ENCODE assay signal across 23 cellular contexts in genomic region chr7:46651070-46651469, GRCh38.
DNase-seq lines count a peak whose midpoint lies in the region; ATAC-seq and TF ChIP-seq lines count a peak whose summit lies in the region.
"Had no signal": no experiment of that assay in that cellular context is flagged by ENCODE, and none has a peak within 500 bp of the region (broad histone marks: within the 10 kb centered on the region; RNA-seq: fewer than 3 reads in every experiment).

No MANE protein-coding gene starts in this region.

- no peaks in the 10 kb centered on the region for H3K36me3 ChIP-seq in HCT116 (ENCODE audit: control insufficient read depth in 1 of 2, insufficient read depth in 2 of 2, low read length in 2 of 2)
- H3K36me3 ChIP-seq in RWPE2 (ENCODE audit: low read depth), result no peaks in the 10 kb centered on the region
- no peaks in the 10 kb centered on the region for H3K36me3 ChIP-seq in hepatocyte (replicated peaks; ENCODE audit: insufficient read depth, low read depth)
- H3K36me3 ChIP-seq: uterus had no signal

- peak; percentile 89 for DNase-seq in HCT116 (ENCODE audit: low read depth, low spot score)
- peak; percentile 80 for DNase-seq in RWPE2 (ENCODE audit: low spot score)
- DNase-seq in hepatocyte (ENCODE audit: low spot score), result peak; percentile 81
- peak; percentile 88 for DNase-seq in renal cortical epithelial cell (ENCODE audit: low read depth)
- DNase-seq in dermis blood vessel endothelial cell, result no peak
- DNase-seq in WTC11 (ENCODE audit: low spot score), result no peak
- no peak for DNase-seq in activated effector memory CD4-positive, alpha-beta T cell treated with Interleukin-2 at 50 U/mL for 16 hours
- DNase-seq: activated CD4-positive, alpha-beta T cell treated with anti-CD3 and anti-CD28 coated beads for 1 hour; activated CD8-positive, alpha-beta memory T cell treated with anti-CD3 and anti-CD28 coated beads, Interleukin-2, amount 10 ng/mL, durations not matched to agents 7 days and 5 days; activated gamma-delta T cell treated with Interleukin-2 at 50 U/mL for 16 hours; CD8-positive, alpha-beta T cell; EL; left ventricle myocardium superior; NCI-H2081 treated with DMSO at 0.1 percent for 48 hours; NCI-H510A; SK-N-SH; stimulated activated naive CD4-positive, alpha-beta T cell treated with Interleukin-2 at 50 U/mL for 16 hours; T-helper 9 cell; uterus had no signal

- POLR2A ChIA-PET in HCT116 (lab: Charles Lee) (no interaction called here), WTC11 (lab: Charles Lee) (no interaction called here)

- no peak overlapping the region for H3K4me3 Mint-ChIP-seq in WTC11
- H3K4me3 Mint-ChIP-seq: activated CD8-positive, alpha-beta memory T cell treated with anti-CD3 and anti-CD28 coated beads, Interleukin-2, amount 10 ng/mL, durations not matched to agents 7 days and 5 days; CD8-positive, alpha-beta T cell; central memory CD8-positive, alpha-beta T cell; IgD-negative memory B cell had no signal

- CTCF ChIA-PET in HCT116 (lab: Charles Lee), result no interaction called here
- CTCF ChIA-PET in WTC11 (lab: Charles Lee), result no interaction called here

- H3K9me3 Mint-ChIP-seq in WTC11, result peaks cover 47% of the 10 kb centered on the region

- no peak overlapping the region for H3K27ac Mint-ChIP-seq in WTC11
- H3K27ac Mint-ChIP-seq: activated CD8-positive, alpha-beta memory T cell treated with anti-CD3 and anti-CD28 coated beads, Interleukin-2, amount 10 ng/mL, durations not matched to agents 7 days and 5 days; CD8-positive, alpha-beta T cell; IgD-negative memory B cell had no signal

- H2AFZ ChIP-seq in HCT116 (ENCODE audit: low read depth, low read length, poor library complexity, severe bottlenecking), result peak overlapping the region; percentile 50
- H2AFZ ChIP-seq in hepatocyte, result no peak overlapping the region

- no peaks in the 10 kb centered on the region for H3K27me3 ChIP-seq in HCT116 (ENCODE audit: insufficient read depth, low read length)
- no peaks in the 10 kb centered on the region for H3K27me3 ChIP-seq in RWPE2 (ENCODE audit: insufficient read depth, poor library complexity, severe bottlenecking)
- no peaks in the 10 kb centered on the region for H3K27me3 ChIP-seq in hepatocyte
- H3K27me3 ChIP-seq: uterus had no signal

- TF ChIP-seq CTCF in HCT116 (IDR thresholded peaks at IDR 0.05 in 2 of 3, conservative IDR thresholded peaks at IDR 0.05 in 1 of 3; ENCODE audit: borderline replicate concordance in 1 of 3, insufficient read depth in 1 of 3, low read depth in 2 of 3, low read length in 2 of 3) (no peak), RWPE2 (IDR thresholded peaks at IDR 0.05; ENCODE audit: poor library complexity, severe bottlenecking) (no peak), hepatocyte (IDR thresholded peaks at IDR 0.05; ENCODE audit: poor library complexity) (no peak), WTC11 (IDR thresholded peaks at IDR 0.05) (no peak)

- H3K4me1 Mint-ChIP-seq in WTC11, result peaks cover 4% of the 10 kb centered on the region
- H3K4me1 Mint-ChIP-seq: activated CD8-positive, alpha-beta memory T cell treated with anti-CD3 and anti-CD28 coated beads, Interleukin-2, amount 10 ng/mL, durations not matched to agents 7 days and 5 days; central memory CD8-positive, alpha-beta T cell; IgD-negative memory B cell had no signal

- ATAC-seq in HCT116 (peak; percentile 97), RWPE2 (ENCODE audit: low read depth) (peak; percentile 99), GM19395 (IDR thresholded peaks at IDR 0.05; ENCODE audit: unreplicated experiment) (no peak), WTC11 (no peak)
- ATAC-seq: activated CD8-positive, alpha-beta memory T cell treated with anti-CD3 and anti-CD28 coated beads, Interleukin-2, amount 10 ng/mL, durations not matched to agents 7 days and 5 days; CD8-positive, alpha-beta T cell; left ventricle myocardium superior; sciatic nerve had no signal

- H3K79me2 ChIP-seq in HCT116 (ENCODE audit: insufficient read depth, low read length), result no peaks in the 10 kb centered on the region
- no peaks in the 10 kb centered on the region for H3K79me2 ChIP-seq in hepatocyte

- TF ChIP-seq POLR2A in HCT116 (IDR thresholded peaks at IDR 0.05; ENCODE audit: borderline replicate concordance, extremely low read depth, insufficient read depth, insufficient read length), result no peak

- H3K9ac ChIP-seq in HCT116 (ENCODE audit: low read length), result peak overlapping the region; percentile 66
- H3K9ac ChIP-seq: SK-N-SH had no signal

- H3K9me2 ChIP-seq in HCT116 (ENCODE audit: insufficient read depth) (no peaks in the 10 kb centered on the region), hepatocyte (replicated peaks; ENCODE audit: insufficient read depth) (no peaks in the 10 kb centered on the region)
- H3K9me2 ChIP-seq: SK-N-SH had no signal

- H3K36me3 Mint-ChIP-seq in WTC11, result peaks cover 13% of the 10 kb centered on the region
- H3K36me3 Mint-ChIP-seq: activated CD8-positive, alpha-beta memory T cell treated with anti-CD3 and anti-CD28 coated beads, Interleukin-2, amount 10 ng/mL, durations not matched to agents 7 days and 5 days; CD8-positive, alpha-beta T cell had no signal

- intact Hi-C loops in HCT116 (cut with micrococcal nuclease), result loop anchor here (2.0 to 5.0 kb wide), 2 partner anchors 101 to 106 kb away; no protein-coding TSS in a partner anchor

- 51% methylated on average over 2 of the region's 2 CpGs for WGBS in hepatocyte (ENCODE audit: low lambda C conversion rate, missing lambda C conversion rate)

- H3K4me2 ChIP-seq in HCT116 (ENCODE audit: low read length), result peak overlapping the region; percentile 76
- peak overlapping the region; percentile 44 for H3K4me2 ChIP-seq in hepatocyte
- H3K4me2 ChIP-seq: SK-N-SH had no signal

- H3K4me1 ChIP-seq in HCT116 (ENCODE audit: control insufficient read depth in 1 of 2, insufficient read depth in 2 of 2, low read length in 2 of 2) (peaks cover 18 to 33% of the 10 kb centered on the region in 2 experiments), RWPE2 (ENCODE audit: insufficient read depth, poor library complexity, severe bottlenecking) (peaks cover 28% of the 10 kb centered on the region), hepatocyte (ENCODE audit: insufficient read depth) (peaks cover 19% of the 10 kb centered on the region)
- H3K4me1 ChIP-seq: uterus had no signal

- no peaks in the 10 kb centered on the region for H3K27me3 Mint-ChIP-seq in WTC11 (ENCODE audit: low read depth)
- H3K27me3 Mint-ChIP-seq: activated CD8-positive, alpha-beta memory T cell treated with anti-CD3 and anti-CD28 coated beads, Interleukin-2, amount 10 ng/mL, durations not matched to agents 7 days and 5 days; central memory CD8-positive, alpha-beta T cell; IgD-negative memory B cell had no signal

- H4K20me1 ChIP-seq in HCT116 (ENCODE audit: insufficient read depth) (no peaks in the 10 kb centered on the region), hepatocyte (ENCODE audit: insufficient read depth, poor library complexity, severe bottlenecking) (no peaks in the 10 kb centered on the region)

- RAD21 ChIA-PET in HCT116 (lab: Charles Lee; ENCODE audit: low non-redundant PET in 1 of 2, low total read pairs in 2 of 2, uncharacterized antibody in 2 of 2, unreplicated experiment in 2 of 2), result no interaction called here

- H3K27ac ChIP-seq in HCT116 (ENCODE audit: low read depth, low read length) (peak overlapping the region; percentile 74), RWPE2 (ENCODE audit: poor library complexity, severe bottlenecking) (peak overlapping the region; percentile 63), hepatocyte (peak overlapping the region; percentile 95)
- H3K27ac ChIP-seq: uterus had no signal

- BruUV-seq in HCT116 (replicated peaks; lab: Mats Ljungman, UMichigan), result no TSS peak

- TF ChIP-seq RAD21 in HCT116 (IDR thresholded peaks at IDR 0.05; ENCODE audit: low read depth), result peak; percentile 15

- H3K4me3 ChIP-seq in HCT116 (replicated peaks in 1 of 2; ENCODE audit: low read depth in 1 of 2, low read length in 2 of 2), result peak overlapping the region; percentile 25 to 45
- no peak overlapping the region for H3K4me3 ChIP-seq in RWPE2 (ENCODE audit: severe bottlenecking)
- H3K4me3 ChIP-seq in hepatocyte, result no peak overlapping the region
- H3K4me3 ChIP-seq: uterus had no signal

- H3K9me3 ChIP-seq in HCT116 (ENCODE audit: control insufficient read depth in 1 of 2, insufficient read depth in 1 of 2, low read depth in 1 of 2, low read length in 2 of 2) (no peaks in the 10 kb centered on the region; a peak in 1 of 4 replicates), RWPE2 (ENCODE audit: severe bottlenecking) (no peaks in the 10 kb centered on the region), hepatocyte (ENCODE audit: low read depth) (no peaks in the 10 kb centered on the region)
- H3K9me3 ChIP-seq: SK-N-SH, uterus had no signal

TF ChIP-seq in HCT116, 20 proteins besides CTCF, POLR2A, EP300 and RAD21 (continues in another document):
- TF ChIP-seq SP1 (IDR thresholded peaks at IDR 0.05; ENCODE audit: low read depth) (peak; percentile 77), ZNF274 (IDR thresholded peaks at IDR 0.05; ENCODE audit: low read depth, low read length) (no peak), EGR1 (IDR thresholded peaks at IDR 0.05; ENCODE audit: low read depth) (no peak), FOSL1 (IDR thresholded peaks at IDR 0.05; ENCODE audit: low read depth) (peak; percentile 75), JUND (IDR thresholded peaks at IDR 0.05) (peak; percentile 74), EZH2 (IDR thresholded peaks at IDR 0.05) (no peak), ELF1 (IDR thresholded peaks at IDR 0.05; ENCODE audit: borderline replicate concordance, low read depth) (no peak; the same call in 1 of the 2 replicates), MAX (IDR thresholded peaks at IDR 0.05) (peak; percentile 28), TCF7L2 (IDR thresholded peaks at IDR 0.05; ENCODE audit: borderline replicate concordance, extremely low read depth, insufficient read depth, insufficient read length) (no peak)

TF ChIP-seq in WTC11, 78 proteins besides CTCF, POLR2A, EP300 and RAD21:
- TF ChIP-seq FOXJ3 (CRISPR knock-in tag; IDR thresholded peaks at IDR 0.05; ENCODE audit: borderline replicate concordance), result no peak
- no peak for TF ChIP-seq ZNF396 (CRISPR knock-in tag; IDR thresholded peaks at IDR 0.05; ENCODE audit: borderline replicate concordance)
- no peak for TF ChIP-seq USF2 (CRISPR knock-in tag; IDR thresholded peaks at IDR 0.05)

Comparison
In these comparisons a context has a peak if more than half of its experiments do, and no peak if none do; other contexts are left out.
1. ATAC-seq: peak in HCT116 (single experiment) and RWPE2 (single experiment); none in GM19395 (single experiment) and WTC11 (single experiment).
2. DNase-seq: peak in HCT116 (single experiment), RWPE2 (single experiment), hepatocyte (single experiment) and renal cortical epithelial cell (single experiment); none in dermis blood vessel endothelial cell (single experiment), WTC11 (single experiment) and activated effector memory CD4-positive, alpha-beta T cell treated with Interleukin-2 at 50 U/mL for 16 hours (single experiment).
3. H3K4me3 ChIP-seq: peak in HCT116 (2 of 2); none in RWPE2 (single experiment) and hepatocyte (single experiment).
4. Of the 4 proteins assayed by ChIP-seq in both WTC11 and HCT116: peak only in WTC11: none; only in HCT116: MAX and SP1; in both: none; in neither: 2.
5. Peak in every context shown above with its lines, with median percentiles within 50 percentile points of each other: H3K27ac ChIP-seq.